Comparison of ENCODE assay signal across 18 cellular contexts in the genomic region with DNA sequence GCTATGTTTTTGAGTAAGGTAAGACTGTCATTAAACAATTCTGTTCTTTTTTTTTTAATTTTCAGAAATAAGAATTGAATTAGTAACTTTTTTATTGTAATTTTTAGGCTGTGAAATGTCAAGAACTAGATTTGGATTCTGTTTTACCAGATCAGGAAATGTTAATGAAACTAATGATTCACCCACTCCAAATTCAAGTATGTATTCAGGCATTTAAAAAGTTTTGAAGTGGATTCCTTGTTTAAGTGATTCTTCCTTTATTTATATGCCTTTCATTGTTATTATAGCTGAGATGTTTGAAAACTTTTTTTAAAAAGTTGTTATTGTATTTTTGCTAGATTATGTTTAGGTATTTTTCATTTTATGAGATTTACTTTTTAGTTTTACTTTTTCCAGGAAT.
A peak's percentile ranks its signal among the peaks of the same experiment; 100 is the strongest.
DNase-seq lines count a peak whose midpoint lies in the region; ATAC-seq, FAIRE-seq and TF ChIP-seq lines count a peak whose summit lies in the region.
"Had no signal": no experiment of that assay in that cellular context is flagged by ENCODE, and none has a peak within 500 bp of the region (broad histone marks: within the 10 kb centered on the region; RNA-seq: fewer than 3 reads in every experiment).

No MANE protein-coding gene starts in this region.

- peak; percentile 40 for FAIRE-seq in TTC549 (lab: Jason Lieb, UNC)
- FAIRE-seq: GM12892, HepG2, HTR-8/SVneo had no signal

- no peak overlapping the region for H3K4me3 ChIP-seq in left lung
- no peak overlapping the region for H3K4me3 ChIP-seq in adrenal gland

- intact Hi-C loops in left lung (cut with DNase I) (no loop called here), adrenal gland (cut with DNase I) (loop anchor here in 1 of 2 donors (10.0 kb wide), 1 partner anchor 99 kb away; the partner anchor contains the start of genes METTL5 and UBR3)

- no peak overlapping the region for H3K4me3 Mint-ChIP-seq in activated naive CD8-positive, alpha-beta T cell
- no peak overlapping the region for H3K4me3 Mint-ChIP-seq in activated naive CD8-positive, alpha-beta T cell treated with anti-CD3 and anti-CD28 coated beads for 36 hours
- H3K4me3 Mint-ChIP-seq: HFFc6 had no signal

- H3K27me3 Mint-ChIP-seq in activated naive CD8-positive, alpha-beta T cell = no peaks in the 10 kb centered on the region
- H3K27me3 Mint-ChIP-seq in activated naive CD8-positive, alpha-beta T cell treated with anti-CD3 and anti-CD28 coated beads for 36 hours = no peaks in the 10 kb centered on the region

- peak overlapping the region; percentile 58 for H3K27ac Mint-ChIP-seq in activated naive CD8-positive, alpha-beta T cell
- H3K27ac Mint-ChIP-seq in activated naive CD8-positive, alpha-beta T cell treated with anti-CD3 and anti-CD28 coated beads for 36 hours = no peak overlapping the region
- H3K27ac Mint-ChIP-seq: HFFc6 had no signal

- H3K36me3 Mint-ChIP-seq in activated naive CD8-positive, alpha-beta T cell = peaks cover 2% of the 10 kb centered on the region
- H3K36me3 Mint-ChIP-seq in activated naive CD8-positive, alpha-beta T cell treated with anti-CD3 and anti-CD28 coated beads for 36 hours = no peaks in the 10 kb centered on the region

- H3K27me3 ChIP-seq in left lung (no peaks in the 10 kb centered on the region), adrenal gland (no peaks in the 10 kb centered on the region)
- H3K27me3 ChIP-seq: BE2C had no signal

- H3K4me1 Mint-ChIP-seq in activated naive CD8-positive, alpha-beta T cell (ENCODE audit: low read depth) = no peaks in the 10 kb centered on the region
- H3K4me1 Mint-ChIP-seq in activated naive CD8-positive, alpha-beta T cell treated with anti-CD3 and anti-CD28 coated beads for 36 hours = no peaks in the 10 kb centered on the region

- H3K4me1 ChIP-seq in left lung = no peaks in the 10 kb centered on the region
- no peaks in the 10 kb centered on the region for H3K4me1 ChIP-seq in adrenal gland (replicated peaks in 1 of 2)
- H3K4me1 ChIP-seq: BE2C had no signal

- ATAC-seq in left lung = peak; percentile 53
- ATAC-seq in HG03095 (IDR thresholded peaks at IDR 0.05; ENCODE audit: unreplicated experiment) = no peak
- ATAC-seq: HepG2 had no signal

- TF ChIP-seq CTCF in left lung (IDR thresholded peaks at IDR 0.05) (no peak), adrenal gland (IDR thresholded peaks at IDR 0.05) (no peak)

- H3K9me3 Mint-ChIP-seq in activated naive CD8-positive, alpha-beta T cell (ENCODE audit: low read depth) = no peaks in the 10 kb centered on the region
- no peaks in the 10 kb centered on the region for H3K9me3 Mint-ChIP-seq in activated naive CD8-positive, alpha-beta T cell treated with anti-CD3 and anti-CD28 coated beads for 36 hours
- H3K9me3 Mint-ChIP-seq: HFFc6 had no signal

- H3K9me3 ChIP-seq in left lung = no peaks in the 10 kb centered on the region
- H3K9me3 ChIP-seq in adrenal gland (replicated peaks in 1 of 3) = no peaks in the 10 kb centered on the region
- H3K9me3 ChIP-seq: BE2C had no signal

- no peak for DNase-seq in activated naive CD8-positive, alpha-beta T cell treated with anti-CD3 and anti-CD28 coated beads for 36 hours
- DNase-seq in left lung (no peak), adrenal gland (no peak)
- no peak for DNase-seq in activated CD4-positive, alpha-beta T cell treated with anti-CD3 and anti-CD28 coated beads for 48 hours
- DNase-seq: BE2C, DMS79, EL, GDM1, HCEC 1CT, HFFc6 had no signal

- H3K27ac ChIP-seq in left lung (no peak overlapping the region), adrenal gland (no peak overlapping the region)
- H3K27ac ChIP-seq: C4-2B, KMS-11 had no signal

- no peak for TF ChIP-seq POLR2A in adrenal gland (IDR thresholded peaks at IDR 0.05)

- H3K36me3 ChIP-seq in left lung = peaks cover 0 to 32% of the 10 kb centered on the region in 2 donors
- peaks cover 0 to 17% of the 10 kb centered on the region in 2 donors for H3K36me3 ChIP-seq in adrenal gland (replicated peaks in 1 of 2)
- H3K36me3 ChIP-seq: BE2C had no signal
